15 cellular contexts compared by ENCODE assay signal in genomic region chr12:32395031-32395430, GRCh38.
"Had no signal": no experiment of that assay in that cellular context is flagged by ENCODE, and none has a peak within 500 bp of the region (broad histone marks: within the 10 kb centered on the region; RNA-seq: fewer than 3 reads in every experiment).

No MANE protein-coding gene starts in this region.

- DNase-seq: activated CD4-positive, alpha-beta T cell treated with anti-CD3 and anti-CD28 coated beads for 1 hour; activated CD4-positive, alpha-beta T cell treated with anti-CD3 and anti-CD28 coated beads, Interleukin-2, amount 50 U/mL, for 4 hours; activated T-cell treated with anti-CD3 and anti-CD28 coated beads, Interleukin-2, amount 50 U/mL, for 1 hour; adrenal gland; dorsolateral prefrontal cortex; naive B cell; stimulated activated CD4-positive, alpha-beta T cell treated with anti-CD3 and anti-CD28 coated beads, Interleukin-1b, Interleukin-23, amount 100 ng/mL, for 48 hours; stimulated activated naive CD8-positive, alpha-beta T cell treated with anti-CD3 and anti-CD28 coated beads, Interleukin-15, amount 100 ng/mL, for 72 hours had no signal

- H3K27ac Mint-ChIP-seq: activated naive CD4-positive, alpha-beta T cell treated with anti-CD3 and anti-CD28 coated beads, Interleukin-2, amount 50 U/mL, for 24 hours; naive B cell; neural progenitor cell; stimulated activated naive CD8-positive, alpha-beta T cell treated with anti-CD3 and anti-CD28 coated beads, Interleukin-15, amount 100 ng/mL, for 72 hours; type B pancreatic cell had no signal

- H3K4me1 ChIP-seq: neural progenitor cell had no signal

- H3K36me3 ChIP-seq: adrenal gland, cardiac muscle cell, neural progenitor cell had no signal

- H3K9me3 ChIP-seq: adrenal gland had no signal

- H2AFZ ChIP-seq: neural progenitor cell, parathyroid adenoma had no signal

- H3K36me3 Mint-ChIP-seq: activated naive CD4-positive, alpha-beta T cell treated with anti-CD3 and anti-CD28 coated beads, Interleukin-2, amount 50 U/mL, for 24 hours; naive B cell; neural progenitor cell; type B pancreatic cell had no signal

- H3K9me3 Mint-ChIP-seq: activated naive CD4-positive, alpha-beta T cell treated with anti-CD3 and anti-CD28 coated beads, Interleukin-2, amount 50 U/mL, for 24 hours; neural progenitor cell; stimulated activated naive CD8-positive, alpha-beta T cell treated with anti-CD3 and anti-CD28 coated beads, Interleukin-15, amount 100 ng/mL, for 72 hours; type B pancreatic cell had no signal

- H3K4me3 ChIP-seq: adrenal gland, cardiac muscle cell, dorsolateral prefrontal cortex, lung, neural progenitor cell had no signal

- H3K27me3 ChIP-seq: adrenal gland had no signal

- H3K4me3 Mint-ChIP-seq: activated naive CD4-positive, alpha-beta T cell treated with anti-CD3 and anti-CD28 coated beads, Interleukin-2, amount 50 U/mL, for 24 hours; naive B cell; neural progenitor cell; stimulated activated naive CD8-positive, alpha-beta T cell treated with anti-CD3 and anti-CD28 coated beads, Interleukin-15, amount 100 ng/mL, for 72 hours; type B pancreatic cell had no signal

- H3K4me2 ChIP-seq: neural progenitor cell had no signal

- H3K79me2 ChIP-seq: parathyroid adenoma had no signal

- H3K9ac ChIP-seq: neural progenitor cell, parathyroid adenoma had no signal

- H3K27ac ChIP-seq: adrenal gland, cardiac muscle cell, dorsolateral prefrontal cortex, neural progenitor cell, parathyroid adenoma, VCaP had no signal
